Comparison of ENCODE assay signal across 1 cellular context in genomic region chr10:5871596-5871995, GRCh38.
TF ChIP-seq lines count a peak whose summit lies in the region.

No MANE protein-coding gene starts in this region.

TF ChIP-seq in WTC11, 78 proteins besides CTCF, POLR2A, EP300 and RAD21:
- no peak for TF ChIP-seq TCF7 (CRISPR knock-in tag; IDR thresholded peaks at IDR 0.05; ENCODE audit: low read depth)
- TF ChIP-seq ZNF232 (CRISPR knock-in tag; IDR thresholded peaks at IDR 0.05) = no peak
- TF ChIP-seq ZNF425 (CRISPR knock-in tag; conservative IDR thresholded peaks at IDR 0.05) = no peak
- TF ChIP-seq IRF1 (CRISPR knock-in tag; IDR thresholded peaks at IDR 0.05) = no peak
- TF ChIP-seq ZNF317 (CRISPR knock-in tag; IDR thresholded peaks at IDR 0.05; ENCODE audit: borderline replicate concordance, low read depth) = no peak
- TF ChIP-seq ZNF416 (CRISPR knock-in tag; IDR thresholded peaks at IDR 0.05) = no peak
- no peak for TF ChIP-seq CBFB (CRISPR knock-in tag; IDR thresholded peaks at IDR 0.05; ENCODE audit: low read depth)
- TF ChIP-seq MLX (CRISPR knock-in tag; IDR thresholded peaks at IDR 0.05) = no peak
- no peak for TF ChIP-seq USF2 (CRISPR knock-in tag; IDR thresholded peaks at IDR 0.05)
- no peak for TF ChIP-seq USF1 (CRISPR knock-in tag; IDR thresholded peaks at IDR 0.05)
- TF ChIP-seq RORB (CRISPR knock-in tag; IDR thresholded peaks at IDR 0.05) = no peak
- no peak for TF ChIP-seq MXD4 (CRISPR knock-in tag; IDR thresholded peaks at IDR 0.05; ENCODE audit: borderline replicate concordance)
- TF ChIP-seq ZNF532 (CRISPR knock-in tag; IDR thresholded peaks at IDR 0.05; ENCODE audit: borderline replicate concordance) = no peak
- no peak for TF ChIP-seq E2F1 (CRISPR knock-in tag; IDR thresholded peaks at IDR 0.05)
- TF ChIP-seq ZNF263 (CRISPR knock-in tag; IDR thresholded peaks at IDR 0.05; ENCODE audit: low read depth) = no peak
- no peak for TF ChIP-seq SOX15 (CRISPR knock-in tag; IDR thresholded peaks at IDR 0.05)
